Comparison of ENCODE assay signal across 7 cellular contexts in genomic region chr14:97781961-97782360, GRCh38.
"Had no signal": no experiment of that assay in that cellular context is flagged by ENCODE, and none has a peak within 500 bp of the region (broad histone marks: within the 10 kb centered on the region; RNA-seq: fewer than 3 reads in every experiment).

No MANE protein-coding gene starts in this region.

- H3K4me2 ChIP-seq: GM23338 had no signal

- H3K4me3 ChIP-seq: GM23338 had no signal

- H3K27ac ChIP-seq: HL-60 had no signal

- DNase-seq: H9, HCEC 1CT, KBM-7 had no signal

- H3K27ac Mint-ChIP-seq: GM23338, H9, IgD-negative memory B cell had no signal

- H3K27me3 Mint-ChIP-seq: IgD-negative memory B cell had no signal

- ATAC-seq: GM23338, HepG2 had no signal

- H3K4me3 Mint-ChIP-seq: GM23338, H9, IgD-negative memory B cell had no signal

- H3K4me1 Mint-ChIP-seq: GM23338, H9, IgD-negative memory B cell had no signal

- H3K36me3 Mint-ChIP-seq: IgD-negative memory B cell had no signal
